In the genomic region with DNA sequence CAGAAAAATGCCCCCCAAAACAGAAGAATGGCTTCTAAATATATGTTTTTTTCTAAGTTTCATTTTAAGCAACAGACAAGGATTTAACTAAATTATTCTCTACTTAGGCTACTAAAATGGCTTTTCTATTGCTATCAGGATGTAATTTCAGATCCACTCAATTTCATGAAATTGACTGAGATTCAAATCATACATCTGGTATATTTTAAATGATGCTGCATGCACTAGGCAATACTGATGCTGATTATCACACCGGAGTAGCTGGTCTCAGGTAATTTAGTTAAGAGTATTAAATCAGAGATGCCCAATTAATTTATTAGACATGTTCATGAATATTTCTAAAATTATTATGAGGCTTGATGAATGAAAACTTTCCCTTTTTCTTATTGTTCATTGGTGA, we compare ENCODE assay signal across 3 cellular contexts.
"Had no signal": no experiment of that assay in that cellular context is flagged by ENCODE, and none has a peak within 500 bp of the region (broad histone marks: within the 10 kb centered on the region; RNA-seq: fewer than 3 reads in every experiment).

No MANE protein-coding gene starts in this region.

- ATAC-seq: GM12878 had no signal

- H3K4me3 ChIP-seq: GM12878 had no signal

- DNase-seq: GDM1, GF-D8 had no signal
